ENCODE assay signal across 8 cellular contexts in the genomic region with DNA sequence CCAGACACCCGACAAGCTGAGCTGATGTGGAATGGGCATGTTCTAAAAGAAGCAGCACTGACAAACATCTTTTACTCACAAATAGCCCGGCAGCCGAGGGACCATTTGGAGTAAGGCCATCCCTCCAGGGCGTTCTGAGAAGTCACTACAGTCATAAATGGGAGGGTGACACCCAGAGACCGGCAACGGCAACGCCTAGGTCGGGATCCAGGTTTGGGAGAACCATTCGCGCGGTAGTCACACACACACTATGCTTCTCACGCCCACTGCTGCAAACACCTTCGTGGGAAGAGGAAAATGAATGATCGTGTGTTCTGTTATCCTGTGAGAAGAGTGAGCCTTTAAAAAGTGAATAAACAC. TPM values are rescaled to one million over a fixed set of nuclear protein-coding genes. Genes with fewer than 3 reads are reported as not detected.
DNase-seq lines count a peak whose midpoint lies in the region; TF ChIP-seq lines count a peak whose summit lies in the region.

No MANE protein-coding gene starts in this region.

- H3K4me3 ChIP-seq in HUES48 (ENCODE audit: low read depth, low read length) (no peak overlapping the region), liver (ENCODE audit: low read depth in 1 of 3, low read length in 3 of 3) (no peak overlapping the region)

- H3K27ac ChIP-seq in HUES48 (ENCODE audit: low read depth, low read length) = peak overlapping the region; percentile 10
- H3K27ac ChIP-seq in liver (ENCODE audit: low read depth in 1 of 2, low read length in 2 of 2) = peak overlapping the region; percentile 81 to 86
- H3K27ac ChIP-seq in substantia nigra (ENCODE audit: low read depth, low read length, poor library complexity, severe bottlenecking) = peak overlapping the region; percentile 60

- H3K9me3 ChIP-seq in HUES48 (ENCODE audit: control insufficient read depth, insufficient read depth, low read length) (no peaks in the 10 kb centered on the region), liver (ENCODE audit: control insufficient read depth in 4 of 4, low read length in 3 of 4) (no peaks in the 10 kb centered on the region)

- DNase-seq in substantia nigra (lab: John Stamatoyannopoulos, UW) = no peak
- no peak for DNase-seq in foreskin melanocyte
- no peak for DNase-seq in head of caudate nucleus
- DNase-seq in H4 (ENCODE audit: low spot score) = no peak
- no peak for DNase-seq in activated CD4-positive, alpha-beta T cell treated with anti-CD3 and anti-CD28 coated beads, Interleukin-2, amount 50 U/mL, for 4 hours

- TF ChIP-seq CTCF in brain (conservative IDR thresholded peaks at IDR 0.05) = no peak
- no peak for TF ChIP-seq CTCF in liver (IDR thresholded peaks at IDR 0.05; ENCODE audit: low read depth, low read length, missing input control)

- peaks cover 11% of the 10 kb centered on the region for H3K36me3 Mint-ChIP-seq in brain

- no peak overlapping the region for H3K9ac ChIP-seq in HUES48 (ENCODE audit: low read depth, low read length)
- peak overlapping the region in 1 of 2 donors; percentile 60 for H3K9ac ChIP-seq in liver (ENCODE audit: low read depth in 1 of 2, low read length in 2 of 2)

- no peak for TF ChIP-seq RAD21 in liver (IDR thresholded peaks at IDR 0.05)

- peak overlapping the region in 3 of 5 experiments; percentile 80 to 89 (median 88) for H3K27ac Mint-ChIP-seq in brain

- H3K36me3 ChIP-seq in HUES48 (ENCODE audit: control insufficient read depth, insufficient read depth, low read length) = no peaks in the 10 kb centered on the region
- no peaks in the 10 kb centered on the region for H3K36me3 ChIP-seq in liver (ENCODE audit: control insufficient read depth in 4 of 4, insufficient read depth in 3 of 4, low read depth in 1 of 4, low read length in 3 of 4)

- H3K4me3 Mint-ChIP-seq in brain = no peak overlapping the region

- WGBS in liver = 31% methylated on average over 14 of the region's 14 CpGs

- H3K4me1 ChIP-seq in HUES48 (ENCODE audit: control insufficient read depth, insufficient read depth, low read length) (peaks cover 19% of the 10 kb centered on the region), liver (ENCODE audit: control insufficient read depth in 4 of 4, insufficient read depth in 4 of 4, low read length in 3 of 4) (peaks cover 36 to 85% (median 72%) of the 10 kb centered on the region in 4 donors)

- peaks cover 82% of the 10 kb centered on the region for H3K4me1 Mint-ChIP-seq in brain

- H3K27me3 ChIP-seq in HUES48 (ENCODE audit: control insufficient read depth, insufficient read depth, low read length) (no peaks in the 10 kb centered on the region), liver (ENCODE audit: control insufficient read depth in 4 of 4, insufficient read depth in 4 of 4, low read length in 3 of 4) (no peaks in the 10 kb centered on the region)

- intact Hi-C loops in head of caudate nucleus (cut with DNase I) = no loop called here

- H3K9me3 Mint-ChIP-seq in brain = peaks cover 0 to 7% (median 0%) of the 10 kb centered on the region in 5 experiments

- no peaks in the 10 kb centered on the region for H3K27me3 Mint-ChIP-seq in brain

TF ChIP-seq in liver, 16 proteins besides CTCF, POLR2A, EP300 and RAD21:
- TF ChIP-seq, protein P1, sequence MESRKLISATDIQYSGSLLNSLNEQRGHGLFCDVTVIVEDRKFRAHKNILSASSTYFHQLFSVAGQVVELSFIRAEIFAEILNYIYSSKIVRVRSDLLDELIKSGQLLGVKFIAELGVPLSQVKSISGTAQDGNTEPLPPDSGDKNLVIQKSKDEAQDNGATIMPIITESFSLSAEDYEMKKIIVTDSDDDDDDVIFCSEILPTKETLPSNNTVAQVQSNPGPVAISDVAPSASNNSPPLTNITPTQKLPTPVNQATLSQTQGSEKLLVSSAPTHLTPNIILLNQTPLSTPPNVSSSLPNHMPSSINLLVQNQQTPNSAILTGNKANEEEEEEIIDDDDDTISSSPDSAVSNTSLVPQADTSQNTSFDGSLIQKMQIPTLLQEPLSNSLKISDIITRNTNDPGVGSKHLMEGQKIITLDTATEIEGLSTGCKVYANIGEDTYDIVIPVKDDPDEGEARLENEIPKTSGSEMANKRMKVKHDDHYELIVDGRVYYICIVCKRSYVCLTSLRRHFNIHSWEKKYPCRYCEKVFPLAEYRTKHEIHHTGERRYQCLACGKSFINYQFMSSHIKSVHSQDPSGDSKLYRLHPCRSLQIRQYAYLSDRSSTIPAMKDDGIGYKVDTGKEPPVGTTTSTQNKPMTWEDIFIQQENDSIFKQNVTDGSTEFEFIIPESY (IDR thresholded peaks at IDR 0.05) = no peak
- TF ChIP-seq FOXA1 (IDR thresholded peaks at IDR 0.05) (no peak), NR2F2 (IDR thresholded peaks at IDR 0.05) (no peak), YY1 (IDR thresholded peaks at IDR 0.05) (no peak), TAF1 (conservative IDR thresholded peaks at IDR 0.05) (no peak), RXRA (IDR thresholded peaks at IDR 0.05) (no peak), FOXA2 (IDR thresholded peaks at IDR 0.05) (no peak), JUND (IDR thresholded peaks at IDR 0.05) (no peak), SP1 (IDR thresholded peaks at IDR 0.05) (no peak), HNF4A (conservative IDR thresholded peaks at IDR 0.05) (no peak), GABPA (IDR thresholded peaks at IDR 0.05 in 1 of 2, conservative IDR thresholded peaks at IDR 0.05 in 1 of 2) (no peak), EGR1 (IDR thresholded peaks at IDR 0.05; ENCODE audit: low read depth in 2 of 2) (no peak), HNF4G (IDR thresholded peaks at IDR 0.05) (no peak)
- TF ChIP-seq, protein P2, sequence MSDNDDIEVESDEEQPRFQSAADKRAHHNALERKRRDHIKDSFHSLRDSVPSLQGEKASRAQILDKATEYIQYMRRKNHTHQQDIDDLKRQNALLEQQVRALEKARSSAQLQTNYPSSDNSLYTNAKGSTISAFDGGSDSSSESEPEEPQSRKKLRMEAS (IDR thresholded peaks at IDR 0.05) = no peak
- TF ChIP-seq, protein P3, sequence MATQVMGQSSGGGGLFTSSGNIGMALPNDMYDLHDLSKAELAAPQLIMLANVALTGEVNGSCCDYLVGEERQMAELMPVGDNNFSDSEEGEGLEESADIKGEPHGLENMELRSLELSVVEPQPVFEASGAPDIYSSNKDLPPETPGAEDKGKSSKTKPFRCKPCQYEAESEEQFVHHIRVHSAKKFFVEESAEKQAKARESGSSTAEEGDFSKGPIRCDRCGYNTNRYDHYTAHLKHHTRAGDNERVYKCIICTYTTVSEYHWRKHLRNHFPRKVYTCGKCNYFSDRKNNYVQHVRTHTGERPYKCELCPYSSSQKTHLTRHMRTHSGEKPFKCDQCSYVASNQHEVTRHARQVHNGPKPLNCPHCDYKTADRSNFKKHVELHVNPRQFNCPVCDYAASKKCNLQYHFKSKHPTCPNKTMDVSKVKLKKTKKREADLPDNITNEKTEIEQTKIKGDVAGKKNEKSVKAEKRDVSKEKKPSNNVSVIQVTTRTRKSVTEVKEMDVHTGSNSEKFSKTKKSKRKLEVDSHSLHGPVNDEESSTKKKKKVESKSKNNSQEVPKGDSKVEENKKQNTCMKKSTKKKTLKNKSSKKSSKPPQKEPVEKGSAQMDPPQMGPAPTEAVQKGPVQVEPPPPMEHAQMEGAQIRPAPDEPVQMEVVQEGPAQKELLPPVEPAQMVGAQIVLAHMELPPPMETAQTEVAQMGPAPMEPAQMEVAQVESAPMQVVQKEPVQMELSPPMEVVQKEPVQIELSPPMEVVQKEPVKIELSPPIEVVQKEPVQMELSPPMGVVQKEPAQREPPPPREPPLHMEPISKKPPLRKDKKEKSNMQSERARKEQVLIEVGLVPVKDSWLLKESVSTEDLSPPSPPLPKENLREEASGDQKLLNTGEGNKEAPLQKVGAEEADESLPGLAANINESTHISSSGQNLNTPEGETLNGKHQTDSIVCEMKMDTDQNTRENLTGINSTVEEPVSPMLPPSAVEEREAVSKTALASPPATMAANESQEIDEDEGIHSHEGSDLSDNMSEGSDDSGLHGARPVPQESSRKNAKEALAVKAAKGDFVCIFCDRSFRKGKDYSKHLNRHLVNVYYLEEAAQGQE (IDR thresholded peaks at IDR 0.05) = no peak
- TF ChIP-seq, protein P4, sequence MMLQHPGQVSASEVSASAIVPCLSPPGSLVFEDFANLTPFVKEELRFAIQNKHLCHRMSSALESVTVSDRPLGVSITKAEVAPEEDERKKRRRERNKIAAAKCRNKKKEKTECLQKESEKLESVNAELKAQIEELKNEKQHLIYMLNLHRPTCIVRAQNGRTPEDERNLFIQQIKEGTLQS (IDR thresholded peaks at IDR 0.05) = no peak

RNA-seq across cellular contexts. Expression of a gene that starts 9.8 kb away (rescaled TPM):
- polyA plus RNA-seq in brain (ENCODE audit: insufficient read depth, low read depth, low replicate concordance) (28.1 TPM), liver (10 to 100 TPM; 16.8 to 31.2 TPM)
- total RNA-seq in liver = 100 to 1,000 TPM in 1 of 2 donors, 10 to 100 TPM in 1; 27.8 to 100 TPM
- 143 and 147 TPM in 2 replicates for total RNA-seq in H4 (2014; rRNA removed; shearing (Covaris generic))

Comparison
In these comparisons a context has a peak if more than half of its experiments do, and no peak if none do; other contexts are left out.
1. H3K27ac ChIP-seq: peak in every context shown above with its lines; median percentile 84 in liver; 60 in substantia nigra; 10 in HUES48.